ENCODE assay signal across 8 cellular contexts in the genomic region with DNA sequence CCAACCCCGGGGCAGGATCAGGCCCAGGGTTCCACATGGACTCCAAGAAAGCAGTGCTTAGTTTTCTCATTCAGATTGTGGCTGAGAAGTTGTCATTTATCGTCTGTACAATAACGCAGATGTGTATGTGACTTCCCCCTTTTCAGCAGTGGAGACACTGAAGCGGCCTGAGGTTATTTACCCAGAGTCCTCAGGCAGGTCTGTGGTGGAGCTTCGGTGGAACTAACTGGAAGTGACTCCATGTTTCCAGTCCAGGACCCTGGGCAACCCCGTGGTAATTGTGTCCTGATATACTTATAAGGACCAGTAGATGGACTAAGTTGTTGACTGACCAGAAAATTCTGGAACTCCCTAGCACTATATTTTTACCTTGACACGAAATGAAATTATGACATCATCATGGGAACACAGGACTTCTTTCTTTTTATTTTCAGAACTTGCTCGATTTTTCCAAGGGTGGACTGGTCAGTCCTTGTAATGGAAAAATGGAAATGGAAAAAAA. TPM values are rescaled to one million over a fixed set of nuclear protein-coding genes. Genes with fewer than 3 reads are reported as not detected.
DNase-seq lines count a peak whose midpoint lies in the region; ATAC-seq, FAIRE-seq and TF ChIP-seq lines count a peak whose summit lies in the region.

No MANE protein-coding gene starts in this region.

- 20% methylated on average over 8 of the region's 8 CpGs for WGBS in A549 (ENCODE audit: missing lambda C conversion rate)

- TF ChIP-seq CTCF in A549 (IDR thresholded peaks at IDR 0.05) (no peak), fibroblast of mammary gland (conservative IDR thresholded peaks at IDR 0.05; ENCODE audit: control insufficient read depth, insufficient read depth, low read depth, low read length) (no peak)

- peak overlapping the region; percentile 92 for H3K4me2 ChIP-seq in A549

- FAIRE-seq in A549 (lab: Jason Lieb, UNC): no peak

- ATAC-seq in A549 (peak; percentile 19 to 33), GM18858 (IDR thresholded peaks at IDR 0.05; ENCODE audit: unreplicated experiment) (peak; percentile 23), HG03139 (IDR thresholded peaks at IDR 0.05; ENCODE audit: unreplicated experiment) (no peak), HG02970 (IDR thresholded peaks at IDR 0.05; ENCODE audit: low FRiP score, unreplicated experiment) (no peak)

- POLR2A ChIA-PET in A549 (lab: Yijun Ruan, JAX): interaction anchor here (0.8 to 2.7 kb wide), 11 partner anchors 9 to 65 kb away, joined by 3 to 12 read pairs (median 4); partner anchors contain the start of gene STX6

- peak overlapping the region; percentile 72 to 84 for H3K27ac ChIP-seq in A549

- TF ChIP-seq RAD21 in A549 (conservative IDR thresholded peaks at IDR 0.05 in 1 of 2, IDR thresholded peaks at IDR 0.05 in 1 of 2): 0 out of 5 replicates have a peak, but pooled peaks have one; percentile 5 to 12

- peak in 1 of 2 experiments; percentile 61 for DNase-seq in A549 (ENCODE audit: low read depth in 1 of 2, low spot score in 1 of 2)
- DNase-seq in SIG-M5 treated with dmso at 0.1 percent for 504 hours (lab: John Stamatoyannopoulos, UW; ENCODE audit: unreplicated experiment): peak; percentile 95
- DNase-seq in fibroblast of mammary gland (ENCODE audit: low read depth): peak; percentile 26
- DNase-seq in 8988T: no peak
- no peak for DNase-seq in ecto neural progenitor cell (ENCODE audit: low spot score)

- H3K4me1 ChIP-seq in A549: peaks cover 47% of the 10 kb centered on the region

- no peaks in the 10 kb centered on the region for H3K9me3 ChIP-seq in A549

- H3K4me3 ChIP-seq in A549: peak overlapping the region; percentile 91
- H3K4me3 ChIP-seq in fibroblast of mammary gland (ENCODE audit: control insufficient read depth, low read depth, low read length): no peak overlapping the region

- TF ChIP-seq POLR2A in A549 (IDR thresholded peaks at IDR 0.05; ENCODE audit: low read length): no peak

- TF ChIP-seq EP300 in A549 (IDR thresholded peaks at IDR 0.05): no peak

- CTCF ChIA-PET in A549 (lab: Yijun Ruan, JAX): interaction anchor here (0.6 to 48.3 kb wide), 4 partner anchors 44 to 336 kb away, joined by 3 to 774 read pairs (median 5); no protein-coding TSS in a partner anchor

TF ChIP-seq in A549, 52 proteins besides CTCF, POLR2A, EP300 and RAD21:
- TF ChIP-seq TFCP2L1 (CRISPR knock-in tag; IDR thresholded peaks at IDR 0.05) (0 out of 2 replicates have a peak, but pooled peaks have one; percentile 42), FOSL2 (IDR thresholded peaks at IDR 0.05) (no peak), FOSL2 (CRISPR knock-in tag; IDR thresholded peaks at IDR 0.05) (peak; percentile 27; the same call in 1 of the 2 replicates), HOXB13 (CRISPR knock-in tag; IDR thresholded peaks at IDR 0.05; ENCODE audit: low read depth) (peak; percentile 9; the same call in 1 of the 2 replicates), HOXA7 (CRISPR knock-in tag; IDR thresholded peaks at IDR 0.05) (0 out of 2 replicates have a peak, but pooled peaks have one; percentile 30), CEBPB (IDR thresholded peaks at IDR 0.05) (no peak)

RNA-seq across cellular contexts. Expression of gene IER5, which starts 1.0 kb away (rescaled TPM):
- 21.2 and 26.8 TPM in 2 replicates for polyA plus RNA-seq in A549 (2011; rRNA removed)
- polyA plus RNA-seq in A549 (2012; cell fraction: cytosol; rRNA removed): 26.3 and 34.1 TPM in 2 replicates
- polyA plus RNA-seq in A549 (2012; cell fraction: nucleus; rRNA removed): 60.6 and 73.2 TPM in 2 replicates
- polyA plus RNA-seq in A549 (2017; fragmentation: RNase III; extraction: RNeasy Plus Mini Kit Qiagen cat#74134 plus additional on column Dnase treatment): 40.2 to 43.4 TPM (median 40.5 TPM) in 3 replicates
- 20.8 and 29.5 TPM in 2 replicates for polyA minus RNA-seq in A549 (2011; rRNA and poly(A)+ RNA removed)

RNA-seq across cellular contexts. Expression of gene MR1, which starts 53.7 kb away (rescaled TPM):
- polyA plus RNA-seq in A549 (2011; rRNA removed): 17.2 and 20.8 TPM in 2 replicates
- polyA plus RNA-seq in A549 (2012; cell fraction: cytosol; rRNA removed): 2.8 and 3.7 TPM in 2 replicates
- 2.5 and 2.8 TPM in 2 replicates for polyA plus RNA-seq in A549 (2012; cell fraction: nucleus; rRNA removed)
- polyA plus RNA-seq in A549 (2017; fragmentation: RNase III; extraction: RNeasy Plus Mini Kit Qiagen cat#74134 plus additional on column Dnase treatment): 8.3 to 10.7 TPM (median 9.1 TPM) in 3 replicates
- 17.2 and 21.9 TPM in 2 replicates for polyA minus RNA-seq in A549 (2011; rRNA and poly(A)+ RNA removed)

Comparison
In these comparisons a context has a peak if more than half of its experiments do, and no peak if none do; other contexts are left out.
1. ATAC-seq: peak in A549 (2 of 2) and GM18858 (single experiment); none in HG03139 (single experiment) and HG02970 (single experiment).
2. DNase-seq: peak in SIG-M5 treated with dmso at 0.1 percent for 504 hours (single experiment) and fibroblast of mammary gland (single experiment); none in 8988T (single experiment) and ecto neural progenitor cell (single experiment).